In genomic region chr1:212430955-212431394, GRCh38 we compare ENCODE assay signal across 19 cellular contexts.
DNase-seq lines count a peak whose midpoint lies in the region; ATAC-seq and TF ChIP-seq lines count a peak whose summit lies in the region.
"Had no signal": no experiment of that assay in that cellular context is flagged by ENCODE, and none has a peak within 500 bp of the region (broad histone marks: within the 10 kb centered on the region; RNA-seq: fewer than 3 reads in every experiment).

No MANE protein-coding gene starts in this region.

- ATAC-seq in HG02885 (IDR thresholded peaks at IDR 0.05; ENCODE audit: poor library complexity, unreplicated experiment) (no peak), GM21515 (IDR thresholded peaks at IDR 0.05; ENCODE audit: unreplicated experiment) (no peak)
- ATAC-seq: naive thymus-derived CD4-positive, alpha-beta T cell had no signal

- no peaks in the 10 kb centered on the region for H3K9me3 Mint-ChIP-seq in nephron
- H3K9me3 Mint-ChIP-seq: naive thymus-derived CD4-positive, alpha-beta T cell had no signal

- H3K4me3 ChIP-seq in LNCaP clone FGC (ENCODE audit: low read depth, low read length) (no peak overlapping the region), choroid plexus epithelial cell (ENCODE audit: low read depth, low read length) (no peak overlapping the region)
- H3K4me3 ChIP-seq: ascending aorta, Peyer's patch had no signal

- peak overlapping the region in 1 of 3 experiments; percentile 13 for H3K27ac Mint-ChIP-seq in nephron

- peak overlapping the region; percentile 68 to 78 (median 69) for H3K4me3 Mint-ChIP-seq in nephron

- peak; percentile 23 for DNase-seq in DMS53 treated with DMSO at 0.1 percent for 48 hours (lab: John Stamatoyannopoulos, UW; ENCODE audit: unreplicated experiment)
- DNase-seq in LNCaP clone FGC (ENCODE audit: low read depth) = peak; percentile 46
- peak; percentile 33 for DNase-seq in choroid plexus epithelial cell (ENCODE audit: low read depth)
- DNase-seq in stimulated activated CD4-positive, alpha-beta T cell treated with anti-CD3 and anti-CD28 coated beads, Interleukin-12 subunit alpha, Interleukin-12 subunit beta, amount 100 ng/mL, for 4 hours = no peak
- DNase-seq: activated CD4-positive, alpha-beta T cell treated with anti-CD3 and anti-CD28 coated beads for 48 hours; activated CD8-positive, alpha-beta memory T cell treated with anti-CD3 and anti-CD28 coated beads, Interleukin-2, amount 50 U/mL, for 48 hours; BE2C; GDM1; Karpas-422; naive thymus-derived CD4-positive, alpha-beta T cell; NCI-H1092 treated with DMSO at 0.1 percent for 48 hours; posterior cingulate gyrus; stimulated activated CD4-positive, alpha-beta T cell treated with anti-CD3 and anti-CD28 coated beads, Interleukin-4, amount 100 ng/mL, for 1 hour; T-helper 9 cell had no signal

- peaks cover 8% of the 10 kb centered on the region for H3K4me1 Mint-ChIP-seq in nephron

- TF ChIP-seq CTCF in LNCaP clone FGC (IDR thresholded peaks at IDR 0.05; ENCODE audit: control insufficient read depth, extremely low read depth, insufficient read depth) (no peak), choroid plexus epithelial cell (conservative IDR thresholded peaks at IDR 0.05; ENCODE audit: low read depth, low read length) (no peak), nephron (IDR thresholded peaks at IDR 0.05; ENCODE audit: unreplicated experiment in 3 of 3) (no peak)

- H3K36me3 Mint-ChIP-seq in nephron (ENCODE audit: low read depth) = peaks cover 4% of the 10 kb centered on the region
- H3K36me3 Mint-ChIP-seq: naive thymus-derived CD4-positive, alpha-beta T cell had no signal

- no peaks in the 10 kb centered on the region for H3K27me3 Mint-ChIP-seq in nephron (ENCODE audit: low read depth)
